ENCODE assay signal across 20 cellular contexts in the genomic region with DNA sequence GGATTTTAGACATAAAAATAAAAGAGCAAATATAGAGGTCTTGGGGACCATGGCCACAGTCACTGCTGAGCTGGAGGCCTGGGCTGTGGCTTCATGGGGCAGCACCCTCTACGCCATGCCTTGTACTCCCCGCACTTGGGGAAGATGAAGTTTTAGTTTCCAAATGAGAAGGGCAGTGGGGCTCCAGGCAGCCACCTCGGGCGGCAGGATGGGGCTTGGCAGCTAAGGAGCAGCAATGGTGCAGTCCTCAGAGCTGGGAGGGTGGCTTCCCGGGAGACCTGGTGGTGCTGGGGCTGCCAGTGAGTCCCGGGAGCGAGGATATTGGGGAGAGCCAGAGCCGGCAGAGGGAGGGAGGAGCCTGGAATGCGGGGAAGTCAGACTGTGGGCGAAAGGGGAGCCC. TPM values are rescaled to one million over a fixed set of nuclear protein-coding genes. Genes with fewer than 3 reads are reported as not detected.
DNase-seq lines count a peak whose midpoint lies in the region; ATAC-seq, FAIRE-seq and TF ChIP-seq lines count a peak whose summit lies in the region.
"Had no signal": no experiment of that assay in that cellular context is flagged by ENCODE, and none has a peak within 500 bp of the region (broad histone marks: within the 10 kb centered on the region; RNA-seq: fewer than 3 reads in every experiment).

No MANE protein-coding gene starts in this region.

- H3K27me3 Mint-ChIP-seq in CD4-positive, alpha-beta memory T cell, result no peaks in the 10 kb centered on the region
- H3K27me3 Mint-ChIP-seq in activated T-cell treated with anti-CD3 and anti-CD28 coated beads, Interleukin-2, amount 50 U/mL, for 72 hours (ENCODE audit: low read depth), result no peaks in the 10 kb centered on the region
- H3K27me3 Mint-ChIP-seq in memory B cell, result no peaks in the 10 kb centered on the region

- TF ChIP-seq POLR2A in lower leg skin (IDR thresholded peaks at IDR 0.05), result no peak

- H3K9me3 ChIP-seq in CD4-positive, alpha-beta memory T cell (ENCODE audit: control insufficient read depth in 1 of 2, low read length in 2 of 2), result no peaks in the 10 kb centered on the region
- H3K9me3 ChIP-seq: neutrophil, SJCRH30, thyroid gland had no signal

- DNase-seq in CD4-positive, alpha-beta memory T cell, result no peak
- DNase-seq in GM18507 (ENCODE audit: extremely low spot score, insufficient read length, low read depth) (no peak), memory B cell (ENCODE audit: low spot score in 2 of 2) (no peak), lower leg skin (ENCODE audit: low spot score in 2 of 2) (no peak), NCI-H187 (lab: John Stamatoyannopoulos, UW) (no peak)
- DNase-seq in activated T-cell treated with anti-CD3 and anti-CD28 coated beads, Interleukin-2, amount 50 U/mL, for 72 hours, result peak in 1 of 2 donors; percentile 51
- DNase-seq: erythroblast, NCI-H187 treated with DMSO at 0.1 percent for 48 hours, NCI-H510A, SJCRH30, thyroid gland had no signal

- POLR2A ChIA-PET in CD4-positive, alpha-beta memory T cell (lab: Charles Lee; ENCODE audit: partially characterized antibody), result interaction anchor here (0.7 to 7.1 kb wide), 9 partner anchors 9 to 124 kb away, joined by 3 to 63 read pairs (median 3); no protein-coding TSS in a partner anchor

- peak overlapping the region in 1 of 2 donors; percentile 61 for H3K4me3 ChIP-seq in CD4-positive, alpha-beta memory T cell (ENCODE audit: low read length in 2 of 2)
- H3K4me3 ChIP-seq in lower leg skin (ENCODE audit: low read depth, poor library complexity, severe bottlenecking), result no peak overlapping the region
- H3K4me3 ChIP-seq: SJCRH30, thyroid gland had no signal

- peaks cover 0 to 4% (median 0%) of the 10 kb centered on the region in 8 donors for H3K9me3 Mint-ChIP-seq in CD4-positive, alpha-beta memory T cell
- H3K9me3 Mint-ChIP-seq in activated T-cell treated with anti-CD3 and anti-CD28 coated beads, Interleukin-2, amount 50 U/mL, for 72 hours, result no peaks in the 10 kb centered on the region
- H3K9me3 Mint-ChIP-seq in memory B cell, result no peaks in the 10 kb centered on the region

- peak overlapping the region; percentile 81 for H3K27ac ChIP-seq in CD4-positive, alpha-beta memory T cell (ENCODE audit: low read depth, low read length)
- H3K27ac ChIP-seq: neutrophil, SJCRH30, thyroid gland had no signal

- no peaks in the 10 kb centered on the region for H3K27me3 ChIP-seq in CD4-positive, alpha-beta memory T cell (ENCODE audit: insufficient read depth, low read length)
- H3K27me3 ChIP-seq: neutrophil, SJCRH30, thyroid gland had no signal

- peak; percentile 63 for FAIRE-seq in GM18507 (lab: Jason Lieb, UNC)
- FAIRE-seq: H54, islet of Langerhans had no signal

- peaks cover 42% of the 10 kb centered on the region for H3K4me1 ChIP-seq in CD4-positive, alpha-beta memory T cell (ENCODE audit: insufficient read depth, low read length)
- H3K4me1 ChIP-seq: SJCRH30 had no signal

- H3K27ac Mint-ChIP-seq in CD4-positive, alpha-beta memory T cell, result peak overlapping the region; percentile 85 to 97 (median 90)
- H3K27ac Mint-ChIP-seq in activated T-cell treated with anti-CD3 and anti-CD28 coated beads, Interleukin-2, amount 50 U/mL, for 72 hours, result peak overlapping the region; percentile 86
- H3K27ac Mint-ChIP-seq in memory B cell, result peak overlapping the region; percentile 90

- CTCF ChIA-PET in CD4-positive, alpha-beta memory T cell (lab: Charles Lee; ENCODE audit: partially characterized antibody), result interaction anchor here (1.1 to 2.1 kb wide), 4 partner anchors 9 to 35 kb away, joined by 3 to 12 read pairs (median 4); no protein-coding TSS in a partner anchor

- H3K36me3 ChIP-seq in CD4-positive, alpha-beta memory T cell (ENCODE audit: insufficient read depth, low read length), result peaks cover 9% of the 10 kb centered on the region
- H3K36me3 ChIP-seq: SJCRH30 had no signal

- H3K36me3 Mint-ChIP-seq in CD4-positive, alpha-beta memory T cell, result peaks cover 33 to 59% of the 10 kb centered on the region in 2 donors
- H3K36me3 Mint-ChIP-seq in activated T-cell treated with anti-CD3 and anti-CD28 coated beads, Interleukin-2, amount 50 U/mL, for 72 hours (ENCODE audit: insufficient read depth in 2 of 2), result peaks cover 9 to 12% of the 10 kb centered on the region in 2 donors
- peaks cover 20% of the 10 kb centered on the region for H3K36me3 Mint-ChIP-seq in memory B cell

- no peak for TF ChIP-seq CTCF in lower leg skin (IDR thresholded peaks at IDR 0.05)

- peak overlapping the region; percentile 84 to 93 (median 90) for H3K4me3 Mint-ChIP-seq in CD4-positive, alpha-beta memory T cell
- peak overlapping the region; percentile 80 to 90 for H3K4me3 Mint-ChIP-seq in activated T-cell treated with anti-CD3 and anti-CD28 coated beads, Interleukin-2, amount 50 U/mL, for 72 hours
- H3K4me3 Mint-ChIP-seq in memory B cell, result peak overlapping the region; percentile 83

- peaks cover 29 to 77% (median 59%) of the 10 kb centered on the region in 4 donors for H3K4me1 Mint-ChIP-seq in CD4-positive, alpha-beta memory T cell
- peaks cover 68% of the 10 kb centered on the region for H3K4me1 Mint-ChIP-seq in activated T-cell treated with anti-CD3 and anti-CD28 coated beads, Interleukin-2, amount 50 U/mL, for 72 hours (ENCODE audit: low read depth)
- H3K4me1 Mint-ChIP-seq in memory B cell, result peaks cover 35% of the 10 kb centered on the region

- 76 to 83% methylated on average over 9 to 10 of the region's 10 CpGs for WGBS in lower leg skin, 2 donors

- intact Hi-C loops in CD4-positive, alpha-beta memory T cell (cut with micrococcal nuclease), result loop anchor here (1.0 kb wide), 1 partner anchor 34 kb away; no protein-coding TSS in a partner anchor
- intact Hi-C loops in lower leg skin (cut with DNase I; ENCODE audit: low total_unique reads), result no loop called here

- peak; percentile 30 to 43 for ATAC-seq in activated T-cell treated with anti-CD3 and anti-CD28 coated beads, Interleukin-2, amount 50 U/mL, for 72 hours (replicated peaks in 1 of 2)
- ATAC-seq in memory B cell (ENCODE audit: low read depth), result no peak
- ATAC-seq in HG02938 (IDR thresholded peaks at IDR 0.05; ENCODE audit: unreplicated experiment), result no peak
- no peak for ATAC-seq in GM19467 (IDR thresholded peaks at IDR 0.05; ENCODE audit: unreplicated experiment)

RNA-seq across cellular contexts. Expression of a gene that starts 2.4 kb away (rescaled TPM):
- total RNA-seq in CD4-positive, alpha-beta memory T cell, result 10 to 100 TPM; 28.5 to 32.5 TPM
- 100 to 1,000 TPM in 1 of 2 donors, 10 to 100 TPM in 1; 45.6 to 153 TPM for polyA plus RNA-seq in CD4-positive, alpha-beta memory T cell
- 10 to 100 TPM in 1 of 2 donors, 1 to 10 TPM in 1; 8.8 to 14.6 TPM for total RNA-seq in activated T-cell treated with anti-CD3 and anti-CD28 coated beads, Interleukin-2, amount 50 U/mL, for 72 hours
- total RNA-seq in lower leg skin, result not detected
- total RNA-seq: glomerular endothelial cell, HT1080, OCI-LY7, SJCRH30 had no signal
- polyA plus RNA-seq: BJ had no signal

RNA-seq across cellular contexts. Expression of a gene that starts 37.7 kb away (rescaled TPM):
- 10 to 100 TPM; 10.2 to 11.4 TPM for total RNA-seq in CD4-positive, alpha-beta memory T cell
- polyA plus RNA-seq in CD4-positive, alpha-beta memory T cell, result under 1 TPM in 1 of 2 donors, not detected in 1; 0.40 TPM
- 1 to 10 TPM; 6.9 to 8.4 TPM for total RNA-seq in activated T-cell treated with anti-CD3 and anti-CD28 coated beads, Interleukin-2, amount 50 U/mL, for 72 hours
- 1 to 10 TPM in 2 of 4 donors, under 1 TPM in 2; 0.67 to 3.8 (median 0.98) TPM for total RNA-seq in lower leg skin

Comparison
In these comparisons a context has a peak if more than half of its experiments do, and no peak if none do; other contexts are left out.
1. ATAC-seq: peak in activated T-cell treated with anti-CD3 and anti-CD28 coated beads, Interleukin-2, amount 50 U/mL, for 72 hours (2 of 2); none in memory B cell (single experiment), HG02938 (single experiment) and GM19467 (single experiment).
2. RNA of a gene that starts 2.4 kb away (total RNA-seq): 28.5 to 32.5 TPM in CD4-positive, alpha-beta memory T cell and 8.8 to 14.6 TPM in activated T-cell treated with anti-CD3 and anti-CD28 coated beads, Interleukin-2, amount 50 U/mL, for 72 hours; not detected in lower leg skin; every median in the first group is over 4 times any median in the second.
3. Peak in every context shown above with its lines, with median percentiles within 50 percentile points of each other: H3K27ac Mint-ChIP-seq and H3K4me3 Mint-ChIP-seq.